ENCODE assay signal across 1 cellular context in the genomic region with DNA sequence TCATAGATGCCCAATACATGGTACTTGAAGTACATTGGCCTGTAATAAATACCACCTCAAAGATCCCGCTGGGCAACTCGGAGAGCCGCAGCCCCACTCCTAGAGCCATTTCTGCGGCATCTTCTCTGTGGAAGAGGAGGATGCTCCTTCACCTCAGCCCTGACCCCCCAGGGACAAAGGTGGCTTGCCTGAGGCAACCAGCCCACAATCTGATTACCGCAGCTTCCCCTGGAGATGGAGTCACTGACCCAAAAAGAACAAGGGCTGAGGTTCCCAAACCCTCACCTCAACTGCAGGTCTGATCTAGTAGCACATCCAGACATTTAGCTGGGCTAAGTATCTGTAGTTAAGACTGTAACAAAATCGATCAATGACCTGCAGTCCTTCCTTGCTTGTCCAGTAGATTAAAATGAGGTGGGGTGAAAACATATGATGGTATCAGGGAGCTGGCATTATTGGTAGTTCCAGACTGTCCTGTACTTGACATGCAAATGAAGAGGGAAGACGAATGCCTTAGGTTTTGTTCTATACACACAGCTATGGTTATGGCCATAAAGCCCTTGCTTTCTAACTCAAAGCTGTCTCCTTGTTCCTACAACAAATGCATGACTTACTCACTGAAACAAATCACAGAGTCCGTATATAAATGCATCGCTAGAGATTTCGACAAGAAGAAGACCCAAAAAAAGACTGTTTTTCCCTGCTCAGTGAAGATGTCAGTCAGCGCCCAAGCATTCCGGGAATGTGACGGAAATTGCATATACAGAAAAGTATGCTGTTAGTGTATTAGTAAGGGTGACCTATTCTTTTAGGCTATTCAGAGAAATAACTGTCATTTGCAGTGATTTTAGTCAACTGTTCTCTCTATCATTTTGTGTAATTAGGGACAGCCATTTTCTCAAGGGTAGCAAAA.
TF ChIP-seq lines count a peak whose summit lies in the region.

No MANE protein-coding gene starts in this region.

TF ChIP-seq in A549, 52 proteins besides CTCF, POLR2A, EP300 and RAD21 (continued from another document):
- TF ChIP-seq, protein P1, sequence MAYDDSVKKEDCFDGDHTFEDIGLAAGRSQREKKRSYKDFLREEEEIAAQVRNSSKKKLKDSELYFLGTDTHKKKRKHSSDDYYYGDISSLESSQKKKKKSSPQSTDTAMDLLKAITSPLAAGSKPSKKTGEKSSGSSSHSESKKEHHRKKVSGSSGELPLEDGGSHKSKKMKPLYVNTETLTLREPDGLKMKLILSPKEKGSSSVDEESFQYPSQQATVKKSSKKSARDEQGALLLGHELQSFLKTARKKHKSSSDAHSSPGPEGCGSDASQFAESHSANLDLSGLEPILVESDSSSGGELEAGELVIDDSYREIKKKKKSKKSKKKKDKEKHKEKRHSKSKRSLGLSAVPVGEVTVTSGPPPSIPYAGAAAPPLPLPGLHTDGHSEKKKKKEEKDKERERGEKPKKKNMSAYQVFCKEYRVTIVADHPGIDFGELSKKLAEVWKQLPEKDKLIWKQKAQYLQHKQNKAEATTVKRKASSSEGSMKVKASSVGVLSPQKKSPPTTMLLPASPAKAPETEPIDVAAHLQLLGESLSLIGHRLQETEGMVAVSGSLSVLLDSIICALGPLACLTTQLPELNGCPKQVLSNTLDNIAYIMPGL (CRISPR knock-in tag; IDR thresholded peaks at IDR 0.05; ENCODE audit: borderline replicate concordance), result no peak
- TF ChIP-seq KDM5A (IDR thresholded peaks at IDR 0.05) (no peak), RNF2 (IDR thresholded peaks at IDR 0.05; ENCODE audit: borderline replicate concordance, low read depth) (no peak)
- TF ChIP-seq, protein P2, sequence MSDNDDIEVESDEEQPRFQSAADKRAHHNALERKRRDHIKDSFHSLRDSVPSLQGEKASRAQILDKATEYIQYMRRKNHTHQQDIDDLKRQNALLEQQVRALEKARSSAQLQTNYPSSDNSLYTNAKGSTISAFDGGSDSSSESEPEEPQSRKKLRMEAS (IDR thresholded peaks at IDR 0.05), result no peak
- TF ChIP-seq, protein P3, sequence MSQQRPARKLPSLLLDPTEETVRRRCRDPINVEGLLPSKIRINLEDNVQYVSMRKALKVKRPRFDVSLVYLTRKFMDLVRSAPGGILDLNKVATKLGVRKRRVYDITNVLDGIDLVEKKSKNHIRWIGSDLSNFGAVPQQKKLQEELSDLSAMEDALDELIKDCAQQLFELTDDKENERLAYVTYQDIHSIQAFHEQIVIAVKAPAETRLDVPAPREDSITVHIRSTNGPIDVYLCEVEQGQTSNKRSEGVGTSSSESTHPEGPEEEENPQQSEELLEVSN (IDR thresholded peaks at IDR 0.05; ENCODE audit: borderline replicate concordance, low read depth), result no peak
